Comparison of ENCODE assay signal across 19 cellular contexts in the genomic region with DNA sequence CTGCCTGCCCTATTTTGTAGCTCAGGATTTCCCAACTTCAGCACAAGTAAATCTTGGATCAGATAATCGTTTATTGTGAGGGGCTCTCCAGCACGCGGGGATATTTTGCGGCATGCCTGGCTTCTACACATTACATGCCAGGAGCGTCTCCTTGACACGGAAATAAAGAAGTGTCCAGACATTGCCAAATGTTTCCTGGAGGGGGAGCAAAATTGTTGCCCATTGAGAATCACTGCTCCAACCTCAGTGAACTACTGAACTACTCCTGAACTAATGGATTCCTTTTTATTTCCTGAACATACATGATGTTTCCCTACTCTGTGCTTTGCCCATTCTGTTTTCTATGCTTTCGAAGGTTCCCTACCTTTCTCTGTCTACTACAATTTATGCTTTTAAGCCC.
DNase-seq lines count a peak whose midpoint lies in the region; ATAC-seq, FAIRE-seq and TF ChIP-seq lines count a peak whose summit lies in the region.
"Had no signal": no experiment of that assay in that cellular context is flagged by ENCODE, and none has a peak within 500 bp of the region (broad histone marks: within the 10 kb centered on the region; RNA-seq: fewer than 3 reads in every experiment).

No MANE protein-coding gene starts in this region.

- no peak overlapping the region for H3K14ac ChIP-seq in H9 (ENCODE audit: insufficient read depth, low read length)

- no peak overlapping the region for H2AK5ac ChIP-seq in H9 (ENCODE audit: insufficient read length, low read length)

- TF ChIP-seq CTCF in BE2C (IDR thresholded peaks at IDR 0.05; ENCODE audit: low read depth, low read length) (peak; percentile 36), H9 (conservative IDR thresholded peaks at IDR 0.05) (peak; percentile 39; the same call in 2 of the 3 replicates), WERI-Rb-1 (IDR thresholded peaks at IDR 0.05; ENCODE audit: low read depth, low read length) (peak; percentile 13; the same call in 1 of the 2 replicates), HepG2 (CRISPR knock-in tag; IDR thresholded peaks at IDR 0.05) (no peak)

- H3K36me3 Mint-ChIP-seq in H9 (ENCODE audit: insufficient read depth in 1 of 3, low read depth in 3 of 3), result no peaks in the 10 kb centered on the region
- H3K36me3 Mint-ChIP-seq: activated naive CD8-positive, alpha-beta T cell treated with anti-CD3 and anti-CD28 coated beads for 36 hours had no signal

- intact Hi-C loops in HepG2 (cut with micrococcal nuclease; ENCODE audit: unreplicated experiment) (no loop called here), right cardiac atrium (cut with DNase I) (no loop called here)

- no peak for TF ChIP-seq RAD21 in HepG2 (CRISPR knock-in tag; IDR thresholded peaks at IDR 0.05)

- H3K27me3 ChIP-seq in BE2C (no peaks in the 10 kb centered on the region), H9 (ENCODE audit: insufficient read depth, low read length) (no peaks in the 10 kb centered on the region), WERI-Rb-1 (ENCODE audit: insufficient read depth, low read depth, severe bottlenecking) (no peaks in the 10 kb centered on the region), HepG2 (ENCODE audit: control insufficient read depth in 1 of 2, insufficient read depth in 2 of 2, low read length in 2 of 2) (no peaks in the 10 kb centered on the region), right cardiac atrium (ENCODE audit: control insufficient read depth, insufficient read depth) (no peaks in the 10 kb centered on the region)
- H3K27me3 ChIP-seq: gastroesophageal sphincter, uterus had no signal

- no peak overlapping the region for H2BK5ac ChIP-seq in H9 (ENCODE audit: insufficient read length, low read length)

- WGBS in H9 (ENCODE audit: extremely low coverage, insufficient read length, low lambda C conversion rate), result no CpG with 5 or more reads among the region's 7 CpGs
- 26% methylated on average over 7 of the region's 7 CpGs for WGBS in HepG2 (ENCODE audit: low lambda C conversion rate)
- 59% methylated on average over 7 of the region's 7 CpGs for WGBS in right cardiac atrium

- H3K4me2 ChIP-seq in H9 (ENCODE audit: insufficient read depth, insufficient read length, low read length), result no peak overlapping the region
- H3K4me2 ChIP-seq in HepG2 (ENCODE audit: low read depth, low read length), result no peak overlapping the region

- H3K4me1 ChIP-seq in BE2C (no peaks in the 10 kb centered on the region), H9 (ENCODE audit: insufficient read depth, low read length) (no peaks in the 10 kb centered on the region), HepG2 (ENCODE audit: insufficient read depth, low read length) (no peaks in the 10 kb centered on the region), right cardiac atrium (ENCODE audit: control insufficient read depth, insufficient read depth, low read length) (peaks cover 3% of the 10 kb centered on the region)
- H3K4me1 ChIP-seq: gastroesophageal sphincter, uterus had no signal

- no peak overlapping the region for H2BK120ac ChIP-seq in H9 (ENCODE audit: low read depth, low read length, poor library complexity, severe bottlenecking)

- no peaks in the 10 kb centered on the region for H3K79me1 ChIP-seq in H9 (ENCODE audit: insufficient read depth, low read depth, low read length, poor library complexity, severe bottlenecking)

- no TSS peak for BruUV-seq in HepG2 (replicated peaks; lab: Mats Ljungman, UMichigan)

- POLR2A ChIA-PET in HepG2 (lab: Yijun Ruan, JAX), result no interaction called here

- H3K79me2 ChIP-seq in H9 (ENCODE audit: insufficient read depth, low read length) (no peaks in the 10 kb centered on the region), HepG2 (ENCODE audit: insufficient read depth, low read length) (no peaks in the 10 kb centered on the region)

- H3K4me3 ChIP-seq in BE2C (ENCODE audit: low read depth, low read length) (no peak overlapping the region), WERI-Rb-1 (ENCODE audit: low read depth, low read length) (no peak overlapping the region), HepG2 (replicated peaks in 1 of 3; ENCODE audit: insufficient read depth in 1 of 3, low read depth in 2 of 3, low read length in 3 of 3) (no peak overlapping the region), right cardiac atrium (ENCODE audit: low read length) (no peak overlapping the region)
- H3K4me3 ChIP-seq: gastroesophageal sphincter, uterus had no signal

- H3K9ac ChIP-seq in H9 (ENCODE audit: extremely low read depth, insufficient read length, low read length) (no peak overlapping the region), HepG2 (ENCODE audit: insufficient read depth, low read depth, low read length) (no peak overlapping the region)

- H3K4me1 Mint-ChIP-seq in H9, result peaks cover 9 to 10% of the 10 kb centered on the region in 2 experiments; a peak in 2 of 4 replicates
- H3K4me1 Mint-ChIP-seq: activated naive CD8-positive, alpha-beta T cell treated with anti-CD3 and anti-CD28 coated beads for 36 hours had no signal

- H3K4ac ChIP-seq in H9 (ENCODE audit: low read depth, low read length), result no peak overlapping the region

- no peak overlapping the region for H2BK12ac ChIP-seq in H9 (ENCODE audit: insufficient read length, low read depth, low read length)

- H3K27me3 Mint-ChIP-seq in H9 (ENCODE audit: low read depth), result no peaks in the 10 kb centered on the region
- H3K27me3 Mint-ChIP-seq: activated naive CD8-positive, alpha-beta T cell treated with anti-CD3 and anti-CD28 coated beads for 36 hours had no signal

- no peak overlapping the region for H4K91ac ChIP-seq in H9 (ENCODE audit: insufficient read length, low read depth, low read length)

- H3K23ac ChIP-seq in H9 (ENCODE audit: insufficient read length, low read depth, low read length), result no peak overlapping the region

- no peak overlapping the region for H4K5ac ChIP-seq in H9 (ENCODE audit: insufficient read length, low read depth, low read length)

- H3K27ac Mint-ChIP-seq in H9, result no peak overlapping the region
- H3K27ac Mint-ChIP-seq: activated CD8-positive, alpha-beta T cell treated with anti-CD3 and anti-CD28 coated beads, Interleukin-2, amount 10 ng/mL, durations not matched to agents 7 days and 5 days; activated naive CD8-positive, alpha-beta T cell treated with anti-CD3 and anti-CD28 coated beads for 36 hours; activated T-cell treated with anti-CD3 and anti-CD28 coated beads, Interleukin-2, amount 50 U/mL, for 72 hours had no signal

- no peak overlapping the region for H3K4me3 Mint-ChIP-seq in H9
- H3K4me3 Mint-ChIP-seq: activated CD8-positive, alpha-beta T cell treated with anti-CD3 and anti-CD28 coated beads, Interleukin-2, amount 10 ng/mL, durations not matched to agents 7 days and 5 days; activated naive CD8-positive, alpha-beta T cell treated with anti-CD3 and anti-CD28 coated beads for 36 hours; activated T-cell treated with anti-CD3 and anti-CD28 coated beads, Interleukin-2, amount 50 U/mL, for 72 hours had no signal

- no peaks in the 10 kb centered on the region for H4K20me1 ChIP-seq in H9 (ENCODE audit: control insufficient read depth, insufficient read depth, insufficient read length)
- H4K20me1 ChIP-seq in HepG2 (ENCODE audit: insufficient read depth, low read length), result no peaks in the 10 kb centered on the region

- H3K56ac ChIP-seq in H9 (ENCODE audit: insufficient read length, low read depth, low read length), result no peak overlapping the region

- H2AFZ ChIP-seq in H9 (ENCODE audit: low read length) (no peak overlapping the region), HepG2 (ENCODE audit: low read length) (no peak overlapping the region)

- H2BK15ac ChIP-seq in H9 (ENCODE audit: low read depth, low read length), result no peak overlapping the region

- in situ Hi-C loops in HepG2 (cut with HindIII; ENCODE audit: extremely low pct_ligation_motif_present, low pct_unique_long_range_greater_than_20kb), result no loop called here

- no peaks in the 10 kb centered on the region for H3K9me3 Mint-ChIP-seq in H9
- H3K9me3 Mint-ChIP-seq: activated naive CD8-positive, alpha-beta T cell treated with anti-CD3 and anti-CD28 coated beads for 36 hours had no signal

- ATAC-seq in HepG2 (no peak), right cardiac atrium (no peak)
- ATAC-seq: activated CD8-positive, alpha-beta T cell treated with anti-CD3 and anti-CD28 coated beads, Interleukin-2, amount 10 ng/mL, durations not matched to agents 7 days and 5 days; activated T-cell treated with anti-CD3 and anti-CD28 coated beads, Interleukin-2, amount 50 U/mL, for 72 hours; gastroesophageal sphincter; left ventricle myocardium superior had no signal

- H3K36me3 ChIP-seq in BE2C, result no peaks in the 10 kb centered on the region
- H3K36me3 ChIP-seq in WERI-Rb-1, result no peaks in the 10 kb centered on the region
- H3K36me3 ChIP-seq in HepG2 (replicated peaks in 1 of 2; ENCODE audit: control insufficient read depth in 1 of 2, insufficient read depth in 2 of 2, low read length in 2 of 2), result no peaks in the 10 kb centered on the region
- H3K36me3 ChIP-seq: gastroesophageal sphincter, uterus had no signal

- no peak overlapping the region for H4K8ac ChIP-seq in H9 (replicated peaks; ENCODE audit: insufficient read length, low read depth, low read length)

- H3K9me3 ChIP-seq in BE2C (no peaks in the 10 kb centered on the region), H9 (ENCODE audit: control insufficient read depth, low read depth, low read length) (no peaks in the 10 kb centered on the region), WERI-Rb-1 (ENCODE audit: severe bottlenecking) (no peaks in the 10 kb centered on the region), HepG2 (ENCODE audit: low read length) (peaks cover 68% of the 10 kb centered on the region), right cardiac atrium (ENCODE audit: control insufficient read depth, low read length) (no peaks in the 10 kb centered on the region)
- H3K9me3 ChIP-seq: gastroesophageal sphincter, uterus had no signal

- no peak overlapping the region for H2BK20ac ChIP-seq in H9 (ENCODE audit: low read depth, low read length, poor library complexity, severe bottlenecking)

- H3T11ph ChIP-seq in H9 (ENCODE audit: low read length), result no peak overlapping the region

- no peak for TF ChIP-seq POLR2A in HepG2 (IDR thresholded peaks at IDR 0.05; ENCODE audit: insufficient read depth in 1 of 2, low read depth in 2 of 2, low read length in 2 of 2)

- DNase-seq in BE2C (peak; percentile 4), H9 (no peak), WERI-Rb-1 (peak; percentile 10), HepG2 (ENCODE audit: low spot score) (peak; percentile 1), GM03348 (ENCODE audit: low spot score) (no peak), germinal center (ENCODE audit: low spot score) (no peak), right cardiac atrium (no peak)
- no peak for DNase-seq in activated T-cell treated with anti-CD3 and anti-CD28 coated beads, Interleukin-2, amount 50 U/mL, for 1 hour
- DNase-seq: activated CD8-positive, alpha-beta T cell treated with anti-CD3 and anti-CD28 coated beads, Interleukin-2, amount 10 ng/mL, durations not matched to agents 7 days and 5 days; activated naive CD8-positive, alpha-beta T cell treated with anti-CD3 and anti-CD28 coated beads for 36 hours; activated T-cell treated with anti-CD3 and anti-CD28 coated beads, Interleukin-2, amount 50 U/mL, for 72 hours; dermis blood vessel endothelial cell; left ventricle myocardium superior; NCI-H1694; stimulated activated CD4-positive, alpha-beta T cell treated with anti-CD3 and anti-CD28 coated beads, Interleukin-2, amount 100 ng/mL, for 48 hours; T-helper 1 cell; uterus had no signal

- CTCF ChIA-PET in HepG2 (lab: Yijun Ruan, JAX; ENCODE audit: low intra/inter-chr PET ratio, low total read pairs), result no interaction called here

- TF ChIP-seq EP300 in HepG2 (IDR thresholded peaks at IDR 0.05; ENCODE audit: low read depth in 2 of 2, low read length in 2 of 2) (no peak), HepG2 (CRISPR knock-in tag; IDR thresholded peaks at IDR 0.05; ENCODE audit: borderline replicate concordance) (no peak)

- no peak for FAIRE-seq in HepG2 (lab: Jason Lieb, UNC)
- FAIRE-seq: D721Med had no signal

- no peak overlapping the region for H3K18ac ChIP-seq in H9 (ENCODE audit: insufficient read length, low read depth, low read length)

- no peaks in the 10 kb centered on the region for H3K23me2 ChIP-seq in H9 (ENCODE audit: insufficient read length, low read depth, low read length, poor library complexity, severe bottlenecking)

- H3K27ac ChIP-seq in H9 (ENCODE audit: insufficient read length, low read depth, low read length), result no peak overlapping the region
- no peak overlapping the region for H3K27ac ChIP-seq in WERI-Rb-1
- H3K27ac ChIP-seq in HepG2 (ENCODE audit: extremely low read length, insufficient read depth, low read length), result no peak overlapping the region
- no peak overlapping the region for H3K27ac ChIP-seq in right cardiac atrium (ENCODE audit: low read length)
- H3K27ac ChIP-seq: gastroesophageal sphincter, uterus had no signal

Comparison
In these comparisons a context has a peak if more than half of its experiments do, and no peak if none do; other contexts are left out.
1. DNase-seq: peak in BE2C (single experiment), WERI-Rb-1 (single experiment) and HepG2 (single experiment); none in H9 (single experiment), GM03348 (single experiment), activated T-cell treated with anti-CD3 and anti-CD28 coated beads, Interleukin-2, amount 50 U/mL, for 1 hour (single experiment), germinal center (single experiment) and right cardiac atrium (0 of 3).